In the genomic region with DNA sequence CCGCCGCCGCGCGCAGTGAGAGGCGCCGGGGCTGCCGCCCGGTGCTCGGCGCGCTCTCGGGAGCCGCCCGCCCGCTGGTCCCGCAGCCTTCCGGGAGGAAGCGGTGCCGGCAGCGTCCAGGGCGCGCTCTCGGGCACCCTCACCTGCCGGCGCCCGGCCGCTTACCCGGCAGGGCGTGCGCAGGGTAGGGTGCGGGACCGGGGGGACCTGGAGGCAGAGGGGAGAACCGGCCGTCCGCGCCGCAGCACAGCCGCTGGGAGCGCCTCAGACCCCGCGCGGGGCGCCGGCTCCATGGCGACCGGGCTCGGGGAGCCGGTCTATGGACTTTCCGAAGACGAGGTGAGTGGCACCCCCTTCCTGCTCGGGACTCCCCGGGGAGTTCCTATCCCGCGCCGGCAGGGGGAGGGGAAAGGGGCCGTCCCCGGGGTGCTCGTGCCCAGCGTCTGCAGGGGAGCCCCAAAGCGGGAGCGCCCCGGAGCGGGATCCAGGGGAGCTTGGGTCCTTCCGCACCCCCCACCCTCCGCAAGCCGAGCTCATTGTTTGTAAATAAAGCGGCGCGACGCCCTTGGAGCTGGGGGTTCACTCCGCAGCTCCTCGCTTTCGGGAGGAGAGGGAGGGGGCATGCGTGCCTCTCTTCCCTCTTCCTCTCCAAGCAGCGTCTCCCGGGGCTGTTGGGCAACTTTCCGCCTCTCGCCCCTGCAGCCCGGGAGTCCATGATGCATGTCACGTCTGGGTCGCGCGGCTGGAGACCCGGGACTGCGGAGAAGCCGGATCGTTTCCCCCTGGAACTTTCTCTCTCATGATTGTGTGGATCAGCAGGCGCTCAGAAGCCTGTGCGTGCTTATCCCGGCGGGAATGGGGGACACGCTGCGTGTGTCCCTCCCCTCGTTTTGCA, we compare ENCODE assay signal across 1 cellular context.
TF ChIP-seq lines count a peak whose summit lies in the region.

No MANE protein-coding gene starts in this region.

TF ChIP-seq in HepG2, 621 proteins besides CTCF, POLR2A, EP300 and RAD21 (continued from another document):
- TF ChIP-seq, protein P1, sequence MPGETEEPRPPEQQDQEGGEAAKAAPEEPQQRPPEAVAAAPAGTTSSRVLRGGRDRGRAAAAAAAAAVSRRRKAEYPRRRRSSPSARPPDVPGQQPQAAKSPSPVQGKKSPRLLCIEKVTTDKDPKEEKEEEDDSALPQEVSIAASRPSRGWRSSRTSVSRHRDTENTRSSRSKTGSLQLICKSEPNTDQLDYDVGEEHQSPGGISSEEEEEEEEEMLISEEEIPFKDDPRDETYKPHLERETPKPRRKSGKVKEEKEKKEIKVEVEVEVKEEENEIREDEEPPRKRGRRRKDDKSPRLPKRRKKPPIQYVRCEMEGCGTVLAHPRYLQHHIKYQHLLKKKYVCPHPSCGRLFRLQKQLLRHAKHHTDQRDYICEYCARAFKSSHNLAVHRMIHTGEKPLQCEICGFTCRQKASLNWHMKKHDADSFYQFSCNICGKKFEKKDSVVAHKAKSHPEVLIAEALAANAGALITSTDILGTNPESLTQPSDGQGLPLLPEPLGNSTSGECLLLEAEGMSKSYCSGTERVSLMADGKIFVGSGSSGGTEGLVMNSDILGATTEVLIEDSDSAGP (CRISPR knock-in tag; IDR thresholded peaks at IDR 0.05; ENCODE audit: borderline replicate concordance), result peak; percentile 40; the same call in 1 of the 2 replicates
- TF ChIP-seq ZNF589 (CRISPR knock-in tag; conservative IDR thresholded peaks at IDR 0.05) (0 out of 2 replicates have a peak, but pooled peaks have one; percentile 57), SOX13 (IDR thresholded peaks at IDR 0.05) (no peak), SOX13 (CRISPR knock-in tag; conservative IDR thresholded peaks at IDR 0.05 in 1 of 2, IDR thresholded peaks at IDR 0.05 in 1 of 2) (0 out of 4 replicates have a peak, but pooled peaks of 1 of the 2 experiments have one; percentile 9), ZNF350 (CRISPR knock-in tag; IDR thresholded peaks at IDR 0.05; ENCODE audit: borderline replicate concordance, low read depth) (0 out of 2 replicates have a peak, but pooled peaks have one; percentile 38), HNRNPL (IDR thresholded peaks at IDR 0.05; ENCODE audit: low read depth, low read length) (peak; percentile 90)
TF ChIP-seq in HepG2: peak in this region for 65.
